Comparison of ENCODE assay signal across 15 cellular contexts in genomic region chr2:27198068-27198467, GRCh38. TPM values are rescaled to one million over a fixed set of nuclear protein-coding genes. Genes with fewer than 3 reads are reported as not detected.
"Had no signal": no experiment of that assay in that cellular context is flagged by ENCODE, and none has a peak within 500 bp of the region (broad histone marks: within the 10 kb centered on the region; RNA-seq: fewer than 3 reads in every experiment).

No MANE protein-coding gene starts in this region.

RNA-seq across cellular contexts. Expression of gene TCF23, which starts 49.3 kb away (rescaled TPM):
- total RNA-seq: activated CD4-positive, alpha-beta memory T cell treated with anti-CD3 and anti-CD28 coated beads, Interleukin-2, amount 10 ng/mL, durations not matched to agents 7 days and 5 days; activated CD4-positive, alpha-beta T cell treated with anti-CD3 and anti-CD28 coated beads, Interleukin-2, amount 10 ng/mL, durations not matched to agents 7 days and 5 days; activated CD8-positive, alpha-beta memory T cell treated with anti-CD3 and anti-CD28 coated beads, Interleukin-2, amount 10 ng/mL, durations not matched to agents 7 days and 5 days; activated CD8-positive, alpha-beta T cell treated with anti-CD3 and anti-CD28 coated beads, Interleukin-2, amount 10 ng/mL, durations not matched to agents 7 days and 5 days; activated naive CD8-positive, alpha-beta T cell treated with anti-CD3 and anti-CD28 coated beads, Interleukin-2, amount 10 ng/mL, durations not matched to agents 7 days and 5 days; activated T-helper 2 cell treated with anti-CD3 and anti-CD28 coated beads, Interferon-gamma antibody, Interleukin-2, Interleukin-4, amounts not matched to agents 10 μg/mL and 5 μg/mL and 100 μg/mL, durations not matched to agents 14 hours and 24 hours and 36 hours; ascending aorta; bronchial epithelial cell; cardiac muscle cell; chondrocyte; T-helper 17 cell; T-helper 2 cell treated with Interferon-gamma antibody and Interleukin-4, amounts not matched to agents 100 ng/mL and 5 ng/mL, for 36 hours had no signal
- polyA plus RNA-seq: cardiac muscle cell had no signal

RNA-seq across cellular contexts. Expression of gene PRR30, which starts 58.9 kb away (rescaled TPM):
- total RNA-seq: activated CD4-positive, alpha-beta memory T cell treated with anti-CD3 and anti-CD28 coated beads, Interleukin-2, amount 10 ng/mL, durations not matched to agents 7 days and 5 days; activated CD4-positive, alpha-beta T cell treated with anti-CD3 and anti-CD28 coated beads for 36 hours; activated CD4-positive, alpha-beta T cell treated with anti-CD3 and anti-CD28 coated beads, Interleukin-2, amount 10 ng/mL, durations not matched to agents 7 days and 5 days; activated CD8-positive, alpha-beta memory T cell treated with anti-CD3 and anti-CD28 coated beads, Interleukin-2, amount 10 ng/mL, durations not matched to agents 7 days and 5 days; activated CD8-positive, alpha-beta T cell treated with anti-CD3 and anti-CD28 coated beads, Interleukin-2, amount 10 ng/mL, durations not matched to agents 7 days and 5 days; activated naive CD8-positive, alpha-beta T cell treated with anti-CD3 and anti-CD28 coated beads, Interleukin-2, amount 10 ng/mL, durations not matched to agents 7 days and 5 days; activated T-helper 2 cell treated with anti-CD3 and anti-CD28 coated beads, Interferon-gamma antibody, Interleukin-2, Interleukin-4, amounts not matched to agents 10 μg/mL and 5 μg/mL and 100 μg/mL, durations not matched to agents 14 hours and 24 hours and 36 hours; ascending aorta; bronchial epithelial cell; cardiac muscle cell; chondrocyte; T-helper 17 cell; T-helper 2 cell treated with Interferon-gamma antibody and Interleukin-4, amounts not matched to agents 100 ng/mL and 5 ng/mL, for 36 hours; WTC11 had no signal
- polyA plus RNA-seq: adipose tissue, cardiac muscle cell had no signal
